Comparison of ENCODE assay signal across 17 cellular contexts in genomic region chr19:7371001-7371400, GRCh38. TPM values are rescaled to one million over a fixed set of nuclear protein-coding genes. Genes with fewer than 3 reads are reported as not detected.
DNase-seq lines count a peak whose midpoint lies in the region; ATAC-seq and TF ChIP-seq lines count a peak whose summit lies in the region.
"Had no signal": no experiment of that assay in that cellular context is flagged by ENCODE, and none has a peak within 500 bp of the region (broad histone marks: within the 10 kb centered on the region; RNA-seq: fewer than 3 reads in every experiment).

No MANE protein-coding gene starts in this region.

- DNase-seq in activated naive CD8-positive, alpha-beta T cell treated with anti-CD3 and anti-CD28 coated beads for 36 hours = no peak
- no peak for DNase-seq in esophagus muscularis mucosa (ENCODE audit: extremely low spot score)
- no peak for DNase-seq in neural progenitor cell (ENCODE audit: low spot score)
- no peak for DNase-seq in transverse colon
- no peak for DNase-seq in heart left ventricle
- DNase-seq in activated CD4-positive, CD25-positive, alpha-beta regulatory T cell (lab: John Stamatoyannopoulos, UW) = no peak
- DNase-seq: EL, Karpas-422, NCI-H1417 treated with DMSO at 0.1 percent for 48 hours, NCI-H187 treated with DMSO at 0.1 percent for 48 hours, NCI-H2107, NCI-H446 treated with DMSO at 0.1 percent for 48 hours, NCI-H526 treated with DMSO at 0.1 percent for 48 hours, Right ventricle myocardium superior had no signal

- WGBS in esophagus muscularis mucosa = 78% methylated on average over 3 of the region's 3 CpGs
- 88% methylated on average over 3 of the region's 3 CpGs; no CpG with 5 or more reads in 1 of the 2 donors for WGBS in transverse colon (ENCODE audit: low coverage in 1 of 2), 2 donors
- 83 to 96% (median 95%) methylated on average over 3 of the region's 3 CpGs for WGBS in heart left ventricle, 4 donors

- no peak overlapping the region for H3K4me3 Mint-ChIP-seq in activated naive CD8-positive, alpha-beta T cell
- no peak overlapping the region for H3K4me3 Mint-ChIP-seq in activated naive CD8-positive, alpha-beta T cell treated with anti-CD3 and anti-CD28 coated beads for 36 hours
- peak overlapping the region; percentile 38 for H3K4me3 Mint-ChIP-seq in neural progenitor cell
- H3K4me3 Mint-ChIP-seq: CD14-positive monocyte had no signal

- H3K27me3 ChIP-seq in esophagus muscularis mucosa (no peaks in the 10 kb centered on the region), neural progenitor cell (no peaks in the 10 kb centered on the region), transverse colon (no peaks in the 10 kb centered on the region), heart left ventricle (peaks cover 0 to 3% (median 0%) of the 10 kb centered on the region in 9 donors)

- peaks cover 0 to 7% (median 0%) of the 10 kb centered on the region in 4 donors for H3K36me3 ChIP-seq in esophagus muscularis mucosa
- no peaks in the 10 kb centered on the region for H3K36me3 ChIP-seq in neural progenitor cell
- no peaks in the 10 kb centered on the region for H3K36me3 ChIP-seq in transverse colon
- peaks cover 0 to 5% (median 0%) of the 10 kb centered on the region in 9 donors for H3K36me3 ChIP-seq in heart left ventricle

- H2AFZ ChIP-seq in neural progenitor cell (replicated peaks) = no peak overlapping the region

- H3K4me3 ChIP-seq in esophagus muscularis mucosa (no peak overlapping the region), neural progenitor cell (no peak overlapping the region), transverse colon (no peak overlapping the region), heart left ventricle (no peak overlapping the region)

- peak overlapping the region; percentile 34 to 89 (median 74) for H3K27ac ChIP-seq in esophagus muscularis mucosa (replicated peaks in 1 of 4)
- H3K27ac ChIP-seq in neural progenitor cell = no peak overlapping the region
- H3K27ac ChIP-seq in transverse colon = peak overlapping the region; percentile 67 to 91 (median 84)
- H3K27ac ChIP-seq in heart left ventricle = peak overlapping the region in 1 of 12 donors; percentile 89

- H3K4me1 ChIP-seq in esophagus muscularis mucosa (peaks cover 0 to 52% (median 37%) of the 10 kb centered on the region in 4 donors), neural progenitor cell (peaks cover 2% of the 10 kb centered on the region), transverse colon (peaks cover 0 to 35% (median 5%) of the 10 kb centered on the region in 4 donors), heart left ventricle (no peaks in the 10 kb centered on the region)

- TF ChIP-seq EP300 in esophagus muscularis mucosa (IDR thresholded peaks at IDR 0.05) (no peak), transverse colon (IDR thresholded peaks at IDR 0.05; ENCODE audit: low read depth) (no peak)

- H3K9ac ChIP-seq in neural progenitor cell = no peak overlapping the region

- H3K27ac Mint-ChIP-seq in activated naive CD8-positive, alpha-beta T cell = peak overlapping the region; percentile 29
- H3K27ac Mint-ChIP-seq in activated naive CD8-positive, alpha-beta T cell treated with anti-CD3 and anti-CD28 coated beads for 36 hours = no peak overlapping the region
- H3K27ac Mint-ChIP-seq in neural progenitor cell = no peak overlapping the region

- TF ChIP-seq CTCF in esophagus muscularis mucosa (IDR thresholded peaks at IDR 0.05) = no peak
- no peak for TF ChIP-seq CTCF in neural progenitor cell (IDR thresholded peaks at IDR 0.05)
- TF ChIP-seq CTCF in transverse colon (IDR thresholded peaks at IDR 0.05) = no peak
- no peak for TF ChIP-seq CTCF in heart left ventricle (IDR thresholded peaks at IDR 0.05)

- H3K36me3 Mint-ChIP-seq in activated naive CD8-positive, alpha-beta T cell = no peaks in the 10 kb centered on the region
- H3K36me3 Mint-ChIP-seq in activated naive CD8-positive, alpha-beta T cell treated with anti-CD3 and anti-CD28 coated beads for 36 hours = peaks cover 19% of the 10 kb centered on the region
- H3K36me3 Mint-ChIP-seq in neural progenitor cell = no peaks in the 10 kb centered on the region

- peaks cover 14% of the 10 kb centered on the region for H3K4me1 Mint-ChIP-seq in activated naive CD8-positive, alpha-beta T cell (ENCODE audit: low read depth)
- peaks cover 7% of the 10 kb centered on the region for H3K4me1 Mint-ChIP-seq in activated naive CD8-positive, alpha-beta T cell treated with anti-CD3 and anti-CD28 coated beads for 36 hours
- no peaks in the 10 kb centered on the region for H3K4me1 Mint-ChIP-seq in neural progenitor cell

- TF ChIP-seq POLR2A in esophagus muscularis mucosa (IDR thresholded peaks at IDR 0.05; ENCODE audit: low read depth) (no peak), transverse colon (IDR thresholded peaks at IDR 0.05) (no peak), heart left ventricle (IDR thresholded peaks at IDR 0.05) (no peak)

- in situ Hi-C loops in transverse colon (cut with MboI; ENCODE audit: low pct_ligation_motif_present in 1 of 4, low pct_unique_long_range_greater_than_20kb in 1 of 4, low sequenced_read_pairs in 3 of 4) = loop anchor here in 2 of 4 donors (25.0 kb wide), 3 partner anchors 191 to 441 kb away; partner anchors contain the start of gene RETN (in 1 of the 2)

- H3K9me3 ChIP-seq in esophagus muscularis mucosa (no peaks in the 10 kb centered on the region), neural progenitor cell (ENCODE audit: low read depth) (no peaks in the 10 kb centered on the region), transverse colon (no peaks in the 10 kb centered on the region), heart left ventricle (no peaks in the 10 kb centered on the region)

- no peaks in the 10 kb centered on the region for H3K27me3 Mint-ChIP-seq in activated naive CD8-positive, alpha-beta T cell
- no peaks in the 10 kb centered on the region for H3K27me3 Mint-ChIP-seq in activated naive CD8-positive, alpha-beta T cell treated with anti-CD3 and anti-CD28 coated beads for 36 hours
- H3K27me3 Mint-ChIP-seq in neural progenitor cell (ENCODE audit: insufficient read depth, low read depth) = peaks cover 11% of the 10 kb centered on the region

- no peak overlapping the region for H3K4me2 ChIP-seq in neural progenitor cell

- intact Hi-C loops in esophagus muscularis mucosa (cut with DNase I) = no loop called here
- intact Hi-C loops in transverse colon (cut with DNase I; ENCODE audit: low total_unique reads) = no loop called here
- intact Hi-C loops in heart left ventricle (cut with DNase I) = no loop called here

- no peaks in the 10 kb centered on the region for H3K9me3 Mint-ChIP-seq in activated naive CD8-positive, alpha-beta T cell (ENCODE audit: low read depth)
- H3K9me3 Mint-ChIP-seq in activated naive CD8-positive, alpha-beta T cell treated with anti-CD3 and anti-CD28 coated beads for 36 hours = no peaks in the 10 kb centered on the region
- H3K9me3 Mint-ChIP-seq in neural progenitor cell = no peaks in the 10 kb centered on the region
- H3K9me3 Mint-ChIP-seq: CD14-positive monocyte had no signal

- no peaks in the 10 kb centered on the region for H3F3A ChIP-seq in neural progenitor cell (ENCODE audit: low read depth)

- H3K79me2 ChIP-seq in neural progenitor cell (ENCODE audit: low read depth) = no peaks in the 10 kb centered on the region

- H4K20me1 ChIP-seq in neural progenitor cell (ENCODE audit: low read depth) = no peaks in the 10 kb centered on the region

- ATAC-seq in heart left ventricle = no peak
- ATAC-seq in HG03520 (IDR thresholded peaks at IDR 0.05; ENCODE audit: unreplicated experiment) = no peak

RNA-seq across cellular contexts. Expression of gene ARHGEF18, which starts 22.3 kb away (rescaled TPM):
- 10 to 100 TPM; 26.3 to 30.8 TPM for total RNA-seq in activated naive CD8-positive, alpha-beta T cell treated with anti-CD3 and anti-CD28 coated beads for 36 hours
- total RNA-seq in esophagus muscularis mucosa (10 to 100 TPM; 25.0 to 40.3 (median 29.4) TPM), neural progenitor cell (ENCODE audit: low replicate concordance) (13.6 and 41.0 TPM in 2 replicates), transverse colon (100 to 1,000 TPM in 1 of 4 donors, 10 to 100 TPM in 3; 32.0 to 162 (median 92.8) TPM), heart left ventricle (10 to 100 TPM in 3 of 9 donors, 1 to 10 TPM in 6; 6.5 to 15.1 (median 9.1) TPM)
- 10 to 100 TPM in 1 of 2 donors, 1 to 10 TPM in 1; 4.1 to 13.3 TPM for polyA plus RNA-seq in heart left ventricle
